Comparison of ENCODE assay signal across 1 cellular context in genomic region chr3:142861926-142862325, GRCh38.
TF ChIP-seq lines count a peak whose summit lies in the region.

No MANE protein-coding gene starts in this region.

TF ChIP-seq in H1, 55 proteins besides CTCF, POLR2A, EP300 and RAD21:
- TF ChIP-seq CEBPB (IDR thresholded peaks at IDR 0.05; ENCODE audit: low read depth, low read length), result no peak
- TF ChIP-seq USF2 (IDR thresholded peaks at IDR 0.05; ENCODE audit: low read length), result no peak
- TF ChIP-seq CBX5 (IDR thresholded peaks at IDR 0.05; ENCODE audit: low read depth, low read length), result no peak
- TF ChIP-seq ATF2 (IDR thresholded peaks at IDR 0.05; ENCODE audit: low read length), result no peak
- TF ChIP-seq KDM1A (IDR thresholded peaks at IDR 0.05; ENCODE audit: borderline replicate concordance, low read length), result no peak
